ENCODE assay signal across 27 cellular contexts in genomic region chr5:149457393-149457763, GRCh38.
DNase-seq lines count a peak whose midpoint lies in the region; ATAC-seq, FAIRE-seq and TF ChIP-seq lines count a peak whose summit lies in the region.
"Had no signal": no experiment of that assay in that cellular context is flagged by ENCODE, and none has a peak within 500 bp of the region (broad histone marks: within the 10 kb centered on the region; RNA-seq: fewer than 3 reads in every experiment).

No MANE protein-coding gene starts in this region.

- no peak overlapping the region for H3K4me3 Mint-ChIP-seq in activated T-helper 17 cell treated with anti-CD3 and anti-CD28 coated beads, Interleukin-2, amount 50 U/mL, for 72 hours
- H3K4me3 Mint-ChIP-seq in neural progenitor cell: peak overlapping the region; percentile 50
- H3K4me3 Mint-ChIP-seq: activated CD4-positive, alpha-beta memory T cell treated with anti-CD3 and anti-CD28 coated beads, Interleukin-2, amount 10 ng/mL, durations not matched to agents 7 days and 5 days; activated naive CD8-positive, alpha-beta T cell; natural killer cell; WTC11 had no signal

- H3K27me3 Mint-ChIP-seq in activated T-helper 17 cell treated with anti-CD3 and anti-CD28 coated beads, Interleukin-2, amount 50 U/mL, for 72 hours: no peaks in the 10 kb centered on the region
- H3K27me3 Mint-ChIP-seq in neural progenitor cell (ENCODE audit: insufficient read depth, low read depth): peaks cover 2% of the 10 kb centered on the region
- H3K27me3 Mint-ChIP-seq: activated naive CD8-positive, alpha-beta T cell had no signal

- peak overlapping the region; percentile 87 to 89 for H3K27ac ChIP-seq in right atrium auricular region
- H3K27ac ChIP-seq in neural progenitor cell: no peak overlapping the region
- peak overlapping the region; percentile 86 to 92 (median 90) for H3K27ac ChIP-seq in transverse colon
- no peak overlapping the region for H3K27ac ChIP-seq in MM.1S (ENCODE audit: low read length)
- H3K27ac ChIP-seq: parathyroid adenoma had no signal

- peak overlapping the region; percentile 20 for H3K27ac Mint-ChIP-seq in activated T-helper 17 cell treated with anti-CD3 and anti-CD28 coated beads, Interleukin-2, amount 50 U/mL, for 72 hours
- no peak overlapping the region for H3K27ac Mint-ChIP-seq in neural progenitor cell
- H3K27ac Mint-ChIP-seq: activated CD4-positive, alpha-beta memory T cell treated with anti-CD3 and anti-CD28 coated beads, Interleukin-2, amount 10 ng/mL, durations not matched to agents 7 days and 5 days; activated naive CD8-positive, alpha-beta T cell; natural killer cell; WTC11 had no signal

- intact Hi-C loops in transverse colon (cut with DNase I; ENCODE audit: low total_unique reads): no loop called here

- no peaks in the 10 kb centered on the region for H3K79me2 ChIP-seq in neural progenitor cell (ENCODE audit: low read depth)
- no peaks in the 10 kb centered on the region for H3K79me2 ChIP-seq in MM.1S (ENCODE audit: low read length)
- H3K79me2 ChIP-seq: parathyroid adenoma had no signal

- H3K9ac ChIP-seq in neural progenitor cell (no peak overlapping the region), MM.1S (ENCODE audit: low read length) (no peak overlapping the region)
- H3K9ac ChIP-seq: parathyroid adenoma, SK-N-SH had no signal

- no peak for ATAC-seq in activated T-helper 17 cell treated with anti-CD3 and anti-CD28 coated beads, Interleukin-2, amount 50 U/mL, for 72 hours (replicated peaks)
- no peak for ATAC-seq in GM21360 (IDR thresholded peaks at IDR 0.05; ENCODE audit: unreplicated experiment)
- ATAC-seq: natural killer cell, WTC11 had no signal

- 98% methylated on average over 5 of the region's 5 CpGs; no CpG with 5 or more reads in 1 of the 2 donors for WGBS in transverse colon (ENCODE audit: low coverage in 1 of 2), 2 donors

- no peak overlapping the region for H2AFZ ChIP-seq in neural progenitor cell (replicated peaks)
- H2AFZ ChIP-seq in MM.1S (ENCODE audit: low read length): no peak overlapping the region

- H3K4me1 ChIP-seq in right atrium auricular region: peaks cover 0 to 59% of the 10 kb centered on the region in 2 donors
- peaks cover 6% of the 10 kb centered on the region for H3K4me1 ChIP-seq in neural progenitor cell
- peaks cover 15 to 32% (median 25%) of the 10 kb centered on the region in 4 donors for H3K4me1 ChIP-seq in transverse colon
- 0 out of 2 replicates have a peak, but pooled peaks cover under 1% of the 10 kb centered on the region for H3K4me1 ChIP-seq in MM.1S (ENCODE audit: low read length)

- H3K9me3 Mint-ChIP-seq in activated T-helper 17 cell treated with anti-CD3 and anti-CD28 coated beads, Interleukin-2, amount 50 U/mL, for 72 hours: no peaks in the 10 kb centered on the region
- H3K9me3 Mint-ChIP-seq in neural progenitor cell: no peaks in the 10 kb centered on the region
- H3K9me3 Mint-ChIP-seq: activated CD4-positive, alpha-beta memory T cell treated with anti-CD3 and anti-CD28 coated beads, Interleukin-2, amount 10 ng/mL, durations not matched to agents 7 days and 5 days; natural killer cell; WTC11 had no signal

- in situ Hi-C loops in transverse colon (cut with MboI; ENCODE audit: low pct_ligation_motif_present in 1 of 4, low pct_unique_long_range_greater_than_20kb in 1 of 4, low sequenced_read_pairs in 3 of 4): no loop called here

- no peaks in the 10 kb centered on the region for H3K36me3 ChIP-seq in right atrium auricular region
- H3K36me3 ChIP-seq in neural progenitor cell: no peaks in the 10 kb centered on the region
- H3K36me3 ChIP-seq in transverse colon: no peaks in the 10 kb centered on the region
- H3K36me3 ChIP-seq in MM.1S (replicated peaks; ENCODE audit: insufficient read depth, low read length): no peaks in the 10 kb centered on the region

- DNase-seq in right atrium auricular region (ENCODE audit: low spot score) (no peak), neural progenitor cell (ENCODE audit: low spot score) (no peak), transverse colon (no peak), GM19239 (ENCODE audit: insufficient read length, low spot score) (no peak), DMS 273 (lab: John Stamatoyannopoulos, UW; ENCODE audit: unreplicated experiment) (no peak), MM.1S (no peak)
- DNase-seq: activated CD4-positive, alpha-beta memory T cell treated with anti-CD3 and anti-CD28 coated beads, Interleukin-2, amount 10 ng/mL, durations not matched to agents 7 days and 5 days; activated T-cell treated with anti-CD3 and anti-CD28 coated beads, Interleukin-2, amount 50 U/mL, for 48 hours; H7; mesendoderm; natural killer cell; NCI-H1048; NCI-H2029; NK-92 treated with Interleukin-12 subunit alpha and Interleukin-12 subunit beta, amount 100 ng/mL, for 24 hours; stimulated activated CD4-positive, alpha-beta T cell treated with anti-CD3 and anti-CD28 coated beads, Interleukin-2, amount 100 ng/mL, for 48 hours; stimulated activated naive CD4-positive, alpha-beta T cell treated with Interleukin-2 at 50 U/mL for 16 hours; T-helper 9 cell had no signal

- no peak for TF ChIP-seq CTCF in right atrium auricular region (IDR thresholded peaks at IDR 0.05)
- no peak for TF ChIP-seq CTCF in neural progenitor cell (IDR thresholded peaks at IDR 0.05)
- TF ChIP-seq CTCF in transverse colon (IDR thresholded peaks at IDR 0.05): no peak
- TF ChIP-seq CTCF in MM.1S (IDR thresholded peaks at IDR 0.05; ENCODE audit: low read length): no peak

- H3K4me1 Mint-ChIP-seq in activated T-helper 17 cell treated with anti-CD3 and anti-CD28 coated beads, Interleukin-2, amount 50 U/mL, for 72 hours: no peaks in the 10 kb centered on the region
- peaks cover 20% of the 10 kb centered on the region for H3K4me1 Mint-ChIP-seq in neural progenitor cell
- H3K4me1 Mint-ChIP-seq: activated CD4-positive, alpha-beta memory T cell treated with anti-CD3 and anti-CD28 coated beads, Interleukin-2, amount 10 ng/mL, durations not matched to agents 7 days and 5 days; natural killer cell had no signal

- H3K4me2 ChIP-seq in neural progenitor cell: no peak overlapping the region
- no peak overlapping the region for H3K4me2 ChIP-seq in MM.1S (ENCODE audit: low read depth, low read length)
- H3K4me2 ChIP-seq: SK-N-SH had no signal

- no peak for TF ChIP-seq EP300 in transverse colon (IDR thresholded peaks at IDR 0.05; ENCODE audit: low read depth)

- no peak for TF ChIP-seq POLR2A in transverse colon (IDR thresholded peaks at IDR 0.05)

- H3K4me3 ChIP-seq in right atrium auricular region: no peak overlapping the region
- H3K4me3 ChIP-seq in neural progenitor cell: no peak overlapping the region
- H3K4me3 ChIP-seq in transverse colon: no peak overlapping the region
- H3K4me3 ChIP-seq in MM.1S (ENCODE audit: low read length): no peak overlapping the region
- H3K4me3 ChIP-seq: skin epidermis had no signal

- H3K9me3 ChIP-seq in right atrium auricular region (no peaks in the 10 kb centered on the region), neural progenitor cell (ENCODE audit: low read depth) (no peaks in the 10 kb centered on the region), transverse colon (no peaks in the 10 kb centered on the region), MM.1S (replicated peaks; ENCODE audit: insufficient read depth, low read length) (no peaks in the 10 kb centered on the region)
- H3K9me3 ChIP-seq: SK-N-SH had no signal

- H3F3A ChIP-seq in neural progenitor cell (ENCODE audit: low read depth): peaks cover 5% of the 10 kb centered on the region
- no peaks in the 10 kb centered on the region for H3F3A ChIP-seq in MM.1S (ENCODE audit: insufficient read depth, low read length)

- H3K27me3 ChIP-seq in right atrium auricular region (no peaks in the 10 kb centered on the region), neural progenitor cell (no peaks in the 10 kb centered on the region), transverse colon (no peaks in the 10 kb centered on the region), MM.1S (replicated peaks; ENCODE audit: insufficient read depth, low read length) (no peaks in the 10 kb centered on the region)

- H3K9me2 ChIP-seq in MM.1S (replicated peaks; ENCODE audit: insufficient read depth, low read length): no peaks in the 10 kb centered on the region
- H3K9me2 ChIP-seq: SK-N-SH had no signal

- no peak for FAIRE-seq in GM19239 (lab: Jason Lieb, UNC)
- FAIRE-seq: colon, islet of Langerhans, RCC 7860 had no signal

- H3K36me3 Mint-ChIP-seq in activated T-helper 17 cell treated with anti-CD3 and anti-CD28 coated beads, Interleukin-2, amount 50 U/mL, for 72 hours (ENCODE audit: low read depth): no peaks in the 10 kb centered on the region
- no peaks in the 10 kb centered on the region for H3K36me3 Mint-ChIP-seq in neural progenitor cell
- H3K36me3 Mint-ChIP-seq: activated naive CD8-positive, alpha-beta T cell; natural killer cell; WTC11 had no signal

- H4K20me1 ChIP-seq in neural progenitor cell (ENCODE audit: low read depth) (no peaks in the 10 kb centered on the region), MM.1S (ENCODE audit: insufficient read depth, low read length) (no peaks in the 10 kb centered on the region)

Comparison
In these comparisons a context has a peak if more than half of its experiments do, and no peak if none do; other contexts are left out.
1. H3K27ac ChIP-seq: peak in right atrium auricular region (2 of 2) and transverse colon (4 of 4); none in neural progenitor cell (single experiment) and MM.1S (single experiment).